1 cellular context compared by ENCODE assay signal in genomic region chr2:134917958-134918517, GRCh38.
TF ChIP-seq lines count a peak whose summit lies in the region.

No MANE protein-coding gene starts in this region.

TF ChIP-seq in K562, 482 proteins besides CTCF, POLR2A, EP300 and RAD21 (continued from another document and continues in another):
- TF ChIP-seq, protein P1, sequence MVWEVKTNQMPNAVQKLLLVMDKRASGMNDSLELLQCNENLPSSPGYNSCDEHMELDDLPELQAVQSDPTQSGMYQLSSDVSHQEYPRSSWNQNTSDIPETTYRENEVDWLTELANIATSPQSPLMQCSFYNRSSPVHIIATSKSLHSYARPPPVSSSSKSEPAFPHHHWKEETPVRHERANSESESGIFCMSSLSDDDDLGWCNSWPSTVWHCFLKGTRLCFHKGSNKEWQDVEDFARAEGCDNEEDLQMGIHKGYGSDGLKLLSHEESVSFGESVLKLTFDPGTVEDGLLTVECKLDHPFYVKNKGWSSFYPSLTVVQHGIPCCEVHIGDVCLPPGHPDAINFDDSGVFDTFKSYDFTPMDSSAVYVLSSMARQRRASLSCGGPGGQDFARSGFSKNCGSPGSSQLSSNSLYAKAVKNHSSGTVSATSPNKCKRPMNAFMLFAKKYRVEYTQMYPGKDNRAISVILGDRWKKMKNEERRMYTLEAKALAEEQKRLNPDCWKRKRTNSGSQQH (CRISPR knock-in tag; IDR thresholded peaks at IDR 0.05) = no peak
- no peak for TF ChIP-seq FOS (IDR thresholded peaks at IDR 0.05; ENCODE audit: extremely low read depth, insufficient read length)
- no peak for TF ChIP-seq MAFK (IDR thresholded peaks at IDR 0.05; ENCODE audit: low read length)
- no peak; the same call in 1 of the 2 replicates for TF ChIP-seq ZBTB40 (IDR thresholded peaks at IDR 0.05)
- TF ChIP-seq ZBTB40 (CRISPR knock-in tag; IDR thresholded peaks at IDR 0.05) = no peak
- no peak for TF ChIP-seq CSDE1 (IDR thresholded peaks at IDR 0.05)
- no peak; the same call in 1 of the 2 replicates for TF ChIP-seq ELF1 (tag; IDR thresholded peaks at IDR 0.05)
- TF ChIP-seq, protein P2, sequence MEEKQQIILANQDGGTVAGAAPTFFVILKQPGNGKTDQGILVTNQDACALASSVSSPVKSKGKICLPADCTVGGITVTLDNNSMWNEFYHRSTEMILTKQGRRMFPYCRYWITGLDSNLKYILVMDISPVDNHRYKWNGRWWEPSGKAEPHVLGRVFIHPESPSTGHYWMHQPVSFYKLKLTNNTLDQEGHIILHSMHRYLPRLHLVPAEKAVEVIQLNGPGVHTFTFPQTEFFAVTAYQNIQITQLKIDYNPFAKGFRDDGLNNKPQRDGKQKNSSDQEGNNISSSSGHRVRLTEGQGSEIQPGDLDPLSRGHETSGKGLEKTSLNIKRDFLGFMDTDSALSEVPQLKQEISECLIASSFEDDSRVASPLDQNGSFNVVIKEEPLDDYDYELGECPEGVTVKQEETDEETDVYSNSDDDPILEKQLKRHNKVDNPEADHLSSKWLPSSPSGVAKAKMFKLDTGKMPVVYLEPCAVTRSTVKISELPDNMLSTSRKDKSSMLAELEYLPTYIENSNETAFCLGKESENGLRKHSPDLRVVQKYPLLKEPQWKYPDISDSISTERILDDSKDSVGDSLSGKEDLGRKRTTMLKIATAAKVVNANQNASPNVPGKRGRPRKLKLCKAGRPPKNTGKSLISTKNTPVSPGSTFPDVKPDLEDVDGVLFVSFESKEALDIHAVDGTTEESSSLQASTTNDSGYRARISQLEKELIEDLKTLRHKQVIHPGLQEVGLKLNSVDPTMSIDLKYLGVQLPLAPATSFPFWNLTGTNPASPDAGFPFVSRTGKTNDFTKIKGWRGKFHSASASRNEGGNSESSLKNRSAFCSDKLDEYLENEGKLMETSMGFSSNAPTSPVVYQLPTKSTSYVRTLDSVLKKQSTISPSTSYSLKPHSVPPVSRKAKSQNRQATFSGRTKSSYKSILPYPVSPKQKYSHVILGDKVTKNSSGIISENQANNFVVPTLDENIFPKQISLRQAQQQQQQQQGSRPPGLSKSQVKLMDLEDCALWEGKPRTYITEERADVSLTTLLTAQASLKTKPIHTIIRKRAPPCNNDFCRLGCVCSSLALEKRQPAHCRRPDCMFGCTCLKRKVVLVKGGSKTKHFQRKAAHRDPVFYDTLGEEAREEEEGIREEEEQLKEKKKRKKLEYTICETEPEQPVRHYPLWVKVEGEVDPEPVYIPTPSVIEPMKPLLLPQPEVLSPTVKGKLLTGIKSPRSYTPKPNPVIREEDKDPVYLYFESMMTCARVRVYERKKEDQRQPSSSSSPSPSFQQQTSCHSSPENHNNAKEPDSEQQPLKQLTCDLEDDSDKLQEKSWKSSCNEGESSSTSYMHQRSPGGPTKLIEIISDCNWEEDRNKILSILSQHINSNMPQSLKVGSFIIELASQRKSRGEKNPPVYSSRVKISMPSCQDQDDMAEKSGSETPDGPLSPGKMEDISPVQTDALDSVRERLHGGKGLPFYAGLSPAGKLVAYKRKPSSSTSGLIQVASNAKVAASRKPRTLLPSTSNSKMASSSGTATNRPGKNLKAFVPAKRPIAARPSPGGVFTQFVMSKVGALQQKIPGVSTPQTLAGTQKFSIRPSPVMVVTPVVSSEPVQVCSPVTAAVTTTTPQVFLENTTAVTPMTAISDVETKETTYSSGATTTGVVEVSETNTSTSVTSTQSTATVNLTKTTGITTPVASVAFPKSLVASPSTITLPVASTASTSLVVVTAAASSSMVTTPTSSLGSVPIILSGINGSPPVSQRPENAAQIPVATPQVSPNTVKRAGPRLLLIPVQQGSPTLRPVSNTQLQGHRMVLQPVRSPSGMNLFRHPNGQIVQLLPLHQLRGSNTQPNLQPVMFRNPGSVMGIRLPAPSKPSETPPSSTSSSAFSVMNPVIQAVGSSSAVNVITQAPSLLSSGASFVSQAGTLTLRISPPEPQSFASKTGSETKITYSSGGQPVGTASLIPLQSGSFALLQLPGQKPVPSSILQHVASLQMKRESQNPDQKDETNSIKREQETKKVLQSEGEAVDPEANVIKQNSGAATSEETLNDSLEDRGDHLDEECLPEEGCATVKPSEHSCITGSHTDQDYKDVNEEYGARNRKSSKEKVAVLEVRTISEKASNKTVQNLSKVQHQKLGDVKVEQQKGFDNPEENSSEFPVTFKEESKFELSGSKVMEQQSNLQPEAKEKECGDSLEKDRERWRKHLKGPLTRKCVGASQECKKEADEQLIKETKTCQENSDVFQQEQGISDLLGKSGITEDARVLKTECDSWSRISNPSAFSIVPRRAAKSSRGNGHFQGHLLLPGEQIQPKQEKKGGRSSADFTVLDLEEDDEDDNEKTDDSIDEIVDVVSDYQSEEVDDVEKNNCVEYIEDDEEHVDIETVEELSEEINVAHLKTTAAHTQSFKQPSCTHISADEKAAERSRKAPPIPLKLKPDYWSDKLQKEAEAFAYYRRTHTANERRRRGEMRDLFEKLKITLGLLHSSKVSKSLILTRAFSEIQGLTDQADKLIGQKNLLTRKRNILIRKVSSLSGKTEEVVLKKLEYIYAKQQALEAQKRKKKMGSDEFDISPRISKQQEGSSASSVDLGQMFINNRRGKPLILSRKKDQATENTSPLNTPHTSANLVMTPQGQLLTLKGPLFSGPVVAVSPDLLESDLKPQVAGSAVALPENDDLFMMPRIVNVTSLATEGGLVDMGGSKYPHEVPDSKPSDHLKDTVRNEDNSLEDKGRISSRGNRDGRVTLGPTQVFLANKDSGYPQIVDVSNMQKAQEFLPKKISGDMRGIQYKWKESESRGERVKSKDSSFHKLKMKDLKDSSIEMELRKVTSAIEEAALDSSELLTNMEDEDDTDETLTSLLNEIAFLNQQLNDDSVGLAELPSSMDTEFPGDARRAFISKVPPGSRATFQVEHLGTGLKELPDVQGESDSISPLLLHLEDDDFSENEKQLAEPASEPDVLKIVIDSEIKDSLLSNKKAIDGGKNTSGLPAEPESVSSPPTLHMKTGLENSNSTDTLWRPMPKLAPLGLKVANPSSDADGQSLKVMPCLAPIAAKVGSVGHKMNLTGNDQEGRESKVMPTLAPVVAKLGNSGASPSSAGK (IDR thresholded peaks at IDR 0.05) = peak; percentile 49; the same call in 1 of the 2 replicates
- no peak for TF ChIP-seq SRSF3 (IDR thresholded peaks at IDR 0.05; ENCODE audit: insufficient read depth, low read length)
- TF ChIP-seq ARID2 (IDR thresholded peaks at IDR 0.05) = no peak
- TF ChIP-seq ZNF274 (IDR thresholded peaks at IDR 0.05; ENCODE audit: borderline replicate concordance, low read depth, low read length) = no peak
- TF ChIP-seq FOSL1 (tag; conservative IDR thresholded peaks at IDR 0.05) = no peak
- TF ChIP-seq NR2F6 (CRISPR knock-in tag; IDR thresholded peaks at IDR 0.05) = no peak
- no peak for TF ChIP-seq ZNF551 (CRISPR knock-in tag; IDR thresholded peaks at IDR 0.05)
- TF ChIP-seq GATA2 (CRISPR knock-in tag; IDR thresholded peaks at IDR 0.05) = no peak
- TF ChIP-seq GATAD2A (IDR thresholded peaks at IDR 0.05) = peak; percentile 18; the same call in 1 of the 2 replicates
- TF ChIP-seq, protein P3, sequence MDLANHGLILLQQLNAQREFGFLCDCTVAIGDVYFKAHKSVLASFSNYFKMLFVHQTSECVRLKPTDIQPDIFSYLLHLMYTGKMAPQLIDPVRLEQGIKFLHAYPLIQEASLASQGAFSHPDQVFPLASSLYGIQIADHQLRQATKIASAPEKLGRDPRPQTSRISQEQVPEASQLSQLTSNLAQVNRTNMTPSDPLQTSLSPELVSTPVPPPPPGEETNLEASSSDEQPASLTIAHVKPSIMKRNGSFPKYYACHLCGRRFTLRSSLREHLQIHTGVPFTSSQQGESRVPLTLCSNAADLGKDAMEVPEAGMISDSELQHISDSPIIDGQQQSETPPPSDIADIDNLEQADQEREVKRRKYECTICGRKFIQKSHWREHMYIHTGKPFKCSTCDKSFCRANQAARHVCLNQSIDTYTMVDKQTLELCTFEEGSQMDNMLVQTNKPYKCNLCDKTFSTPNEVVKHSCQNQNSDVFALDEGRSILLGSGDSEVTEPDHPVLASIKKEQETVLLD (IDR thresholded peaks at IDR 0.05) = no peak
- no peak for TF ChIP-seq CREB5 (CRISPR knock-in tag; IDR thresholded peaks at IDR 0.05)
- no peak for TF ChIP-seq SAP30 (IDR thresholded peaks at IDR 0.05; ENCODE audit: borderline replicate concordance, insufficient read depth, low read depth, low read length, poor library complexity, severe bottlenecking)
- no peak for TF ChIP-seq JUNB (CRISPR knock-in tag; conservative IDR thresholded peaks at IDR 0.05)
- no peak for TF ChIP-seq HDGF (IDR thresholded peaks at IDR 0.05)
- TF ChIP-seq KDM2B (CRISPR knock-in tag; IDR thresholded peaks at IDR 0.05) = no peak
- no peak for TF ChIP-seq ZNF76 (CRISPR knock-in tag; IDR thresholded peaks at IDR 0.05; ENCODE audit: borderline replicate concordance)
- no peak for TF ChIP-seq TCF7L2 (IDR thresholded peaks at IDR 0.05; ENCODE audit: low read depth, low read length)
- TF ChIP-seq NCOA4 (IDR thresholded peaks at IDR 0.05; ENCODE audit: partially characterized antibody) = no peak
- TF ChIP-seq, protein P4, sequence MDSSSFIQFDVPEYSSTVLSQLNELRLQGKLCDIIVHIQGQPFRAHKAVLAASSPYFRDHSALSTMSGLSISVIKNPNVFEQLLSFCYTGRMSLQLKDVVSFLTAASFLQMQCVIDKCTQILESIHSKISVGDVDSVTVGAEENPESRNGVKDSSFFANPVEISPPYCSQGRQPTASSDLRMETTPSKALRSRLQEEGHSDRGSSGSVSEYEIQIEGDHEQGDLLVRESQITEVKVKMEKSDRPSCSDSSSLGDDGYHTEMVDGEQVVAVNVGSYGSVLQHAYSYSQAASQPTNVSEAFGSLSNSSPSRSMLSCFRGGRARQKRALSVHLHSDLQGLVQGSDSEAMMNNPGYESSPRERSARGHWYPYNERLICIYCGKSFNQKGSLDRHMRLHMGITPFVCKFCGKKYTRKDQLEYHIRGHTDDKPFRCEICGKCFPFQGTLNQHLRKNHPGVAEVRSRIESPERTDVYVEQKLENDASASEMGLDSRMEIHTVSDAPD (CRISPR knock-in tag; IDR thresholded peaks at IDR 0.05) = no peak
- TF ChIP-seq ZNF639 (CRISPR knock-in tag; conservative IDR thresholded peaks at IDR 0.05 in 1 of 2, IDR thresholded peaks at IDR 0.05 in 1 of 2) = no peak
